Comparison of ENCODE assay signal across 8 cellular contexts in the genomic region with DNA sequence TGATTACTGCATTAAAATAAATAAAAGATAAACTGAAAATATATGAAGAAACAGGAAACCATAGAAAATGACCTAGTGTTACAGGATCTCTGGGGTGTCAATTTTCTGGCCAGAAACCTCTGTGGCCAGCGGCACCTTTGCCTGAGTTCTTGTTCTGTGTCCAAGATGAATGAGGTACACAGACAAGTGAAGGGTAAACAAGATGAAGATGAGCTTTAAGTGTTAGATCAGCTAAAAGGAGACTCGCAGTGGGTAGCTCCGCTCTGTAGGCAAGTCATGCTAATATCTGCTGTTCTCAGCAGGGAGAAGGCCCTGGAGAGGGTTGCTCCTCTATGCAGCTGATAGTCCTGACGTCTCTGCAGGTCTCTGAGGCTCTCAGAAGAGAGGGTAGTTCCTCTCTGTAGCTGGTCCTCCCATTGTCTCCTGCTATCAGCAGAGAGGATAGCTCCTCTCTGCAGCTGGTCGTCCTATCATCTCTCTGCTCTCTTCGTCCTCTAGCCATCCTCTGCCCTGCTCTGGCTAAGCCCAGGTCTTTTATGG. TPM values are rescaled to one million over a fixed set of nuclear protein-coding genes. Genes with fewer than 3 reads are reported as not detected.
DNase-seq lines count a peak whose midpoint lies in the region; ATAC-seq, FAIRE-seq and TF ChIP-seq lines count a peak whose summit lies in the region.

No MANE protein-coding gene starts in this region.

- H3K27me3 ChIP-seq in keratinocyte (ENCODE audit: control insufficient read depth, extremely low read depth, insufficient read depth, low read length) (no peaks in the 10 kb centered on the region), upper lobe of left lung (no peaks in the 10 kb centered on the region)

- DNase-seq in activated naive CD4-positive, alpha-beta T cell treated with anti-CD3 and anti-CD28 coated beads, Interleukin-2, amount 10 ng/mL, durations not matched to agents 7 days and 5 days, result no peak
- DNase-seq in activated naive CD4-positive, alpha-beta T cell treated with Interleukin-2 at 50 U/mL for 16 hours, result no peak
- no peak for DNase-seq in activated CD8-positive, alpha-beta T cell treated with anti-CD3 and anti-CD28 coated beads, Interleukin-2, amount 10 ng/mL, durations not matched to agents 7 days and 5 days
- no peak for DNase-seq in keratinocyte (ENCODE audit: low read depth, low spot score)
- DNase-seq in upper lobe of left lung, result no peak
- no peak for DNase-seq in activated CD4-positive, CD25-positive, alpha-beta regulatory T cell treated with anti-CD3 and anti-CD28 coated beads, Interleukin-2, amount 50 U/mL, for 72 hours
- DNase-seq in AG08396 (ENCODE audit: low spot score), result no peak
- DNase-seq in NCI-H1436 (lab: John Stamatoyannopoulos, UW), result no peak

- H3K36me3 Mint-ChIP-seq in activated naive CD4-positive, alpha-beta T cell treated with anti-CD3 and anti-CD28 coated beads, Interleukin-2, amount 10 ng/mL, durations not matched to agents 7 days and 5 days, result peaks cover 3% of the 10 kb centered on the region
- H3K36me3 Mint-ChIP-seq in activated CD8-positive, alpha-beta T cell treated with anti-CD3 and anti-CD28 coated beads, Interleukin-2, amount 10 ng/mL, durations not matched to agents 7 days and 5 days (ENCODE audit: low read depth), result peaks cover 2% of the 10 kb centered on the region

- peak overlapping the region; percentile 37 for H3K9ac ChIP-seq in keratinocyte (ENCODE audit: control insufficient read depth, extremely low read depth, insufficient read depth, low read length)

- peak overlapping the region; percentile 76 for H3K4me3 Mint-ChIP-seq in activated naive CD4-positive, alpha-beta T cell treated with anti-CD3 and anti-CD28 coated beads, Interleukin-2, amount 10 ng/mL, durations not matched to agents 7 days and 5 days
- peak overlapping the region; percentile 81 for H3K4me3 Mint-ChIP-seq in activated CD8-positive, alpha-beta T cell treated with anti-CD3 and anti-CD28 coated beads, Interleukin-2, amount 10 ng/mL, durations not matched to agents 7 days and 5 days

- no peaks in the 10 kb centered on the region for H3K79me2 ChIP-seq in keratinocyte (ENCODE audit: control insufficient read depth, insufficient read depth, low read length)

- POLR2A ChIA-PET in activated CD8-positive, alpha-beta T cell treated with anti-CD3 and anti-CD28 coated beads, Interleukin-2, amount 10 ng/mL, durations not matched to agents 7 days and 5 days (lab: Charles Lee), result interaction anchor here (0.7 to 1.6 kb wide), 3 partner anchors 14 to 199 kb away, joined by 3 read pairs; partner anchors contain the start of gene TMEM217

- peak overlapping the region; percentile 85 for H3K4me2 ChIP-seq in keratinocyte (ENCODE audit: control insufficient read depth, extremely low read depth, insufficient read depth, low read depth, low read length)

- H3K27ac Mint-ChIP-seq in activated naive CD4-positive, alpha-beta T cell treated with anti-CD3 and anti-CD28 coated beads, Interleukin-2, amount 10 ng/mL, durations not matched to agents 7 days and 5 days, result peak overlapping the region; percentile 77
- H3K27ac Mint-ChIP-seq in activated CD8-positive, alpha-beta T cell treated with anti-CD3 and anti-CD28 coated beads, Interleukin-2, amount 10 ng/mL, durations not matched to agents 7 days and 5 days, result peak overlapping the region; percentile 58

- 56 to 58% methylated on average over 6 of the region's 6 CpGs for WGBS in upper lobe of left lung, 2 donors

- ATAC-seq in activated CD8-positive, alpha-beta T cell treated with anti-CD3 and anti-CD28 coated beads, Interleukin-2, amount 10 ng/mL, durations not matched to agents 7 days and 5 days, result no peak
- peak in 1 of 2 donors; percentile 8 for ATAC-seq in upper lobe of left lung (ENCODE audit: low FRiP score in 2 of 2)

- H3K4me3 ChIP-seq in keratinocyte (ENCODE audit: control insufficient read depth in 2 of 3, extremely low read depth in 1 of 3, insufficient read depth in 2 of 3, low read depth in 1 of 3, low read length in 3 of 3) (peak overlapping the region; percentile 46 to 70 (median 63)), upper lobe of left lung (peak overlapping the region; percentile 23 to 72 (median 65))

- H3K27me3 Mint-ChIP-seq in activated naive CD4-positive, alpha-beta T cell treated with anti-CD3 and anti-CD28 coated beads, Interleukin-2, amount 10 ng/mL, durations not matched to agents 7 days and 5 days, result no peaks in the 10 kb centered on the region
- no peaks in the 10 kb centered on the region for H3K27me3 Mint-ChIP-seq in activated CD8-positive, alpha-beta T cell treated with anti-CD3 and anti-CD28 coated beads, Interleukin-2, amount 10 ng/mL, durations not matched to agents 7 days and 5 days (ENCODE audit: low read depth)

- peaks cover 11% of the 10 kb centered on the region for H3K4me1 ChIP-seq in keratinocyte (ENCODE audit: control insufficient read depth, extremely low read depth, insufficient read depth, low read length)
- peaks cover 7 to 18% (median 8%) of the 10 kb centered on the region in 4 donors for H3K4me1 ChIP-seq in upper lobe of left lung

- H4K20me1 ChIP-seq in keratinocyte (ENCODE audit: control insufficient read depth, extremely low read depth, insufficient read depth, low read length), result no peaks in the 10 kb centered on the region

- H3K27ac ChIP-seq in keratinocyte (ENCODE audit: control insufficient read depth, insufficient read depth, low read length) (no peak overlapping the region), upper lobe of left lung (peak overlapping the region in 3 of 4 donors; percentile 23 to 71 (median 58))

- H3K9me1 ChIP-seq in keratinocyte (ENCODE audit: control insufficient read depth, extremely low read depth, insufficient read depth, low read length), result no peaks in the 10 kb centered on the region

- TF ChIP-seq EP300 in upper lobe of left lung (IDR thresholded peaks at IDR 0.05), result no peak

- no peak for FAIRE-seq in keratinocyte (lab: Jason Lieb, UNC)

- CTCF ChIA-PET in activated naive CD4-positive, alpha-beta T cell treated with anti-CD3 and anti-CD28 coated beads, Interleukin-2, amount 10 ng/mL, durations not matched to agents 7 days and 5 days (lab: Charles Lee), result interaction anchor here (0.9 to 4.7 kb wide), 7 partner anchors 9 to 203 kb away, joined by 3 to 18 read pairs (median 4); no protein-coding TSS in a partner anchor
- CTCF ChIA-PET in activated CD8-positive, alpha-beta T cell treated with anti-CD3 and anti-CD28 coated beads, Interleukin-2, amount 10 ng/mL, durations not matched to agents 7 days and 5 days (lab: Charles Lee), result interaction anchor here (1.0 to 5.7 kb wide), 5 partner anchors 11 to 201 kb away, joined by 3 to 73 read pairs (median 13); no protein-coding TSS in a partner anchor

- TF ChIP-seq CTCF in keratinocyte (optimal IDR thresholded peaks at IDR 0.05 in 1 of 3, IDR thresholded peaks at IDR 0.05 in 1 of 3, conservative IDR thresholded peaks at IDR 0.05 in 1 of 3; ENCODE audit: extremely low read depth in 1 of 3, insufficient read depth in 2 of 3, low read length in 3 of 3) (no peak), upper lobe of left lung (IDR thresholded peaks at IDR 0.05) (no peak)

- peak overlapping the region; percentile 88 for H2AFZ ChIP-seq in keratinocyte (ENCODE audit: control insufficient read depth, low read length)

- no peaks in the 10 kb centered on the region for H3K9me3 ChIP-seq in keratinocyte (ENCODE audit: control insufficient read depth, low read depth, low read length)
- no peaks in the 10 kb centered on the region for H3K9me3 ChIP-seq in upper lobe of left lung

- dilution Hi-C loops in keratinocyte (cut with MboI; ENCODE audit: extremely low pct_ligation_motif_present, low sequenced_read_pairs), result no loop called here

- TF ChIP-seq POLR2A in upper lobe of left lung (IDR thresholded peaks at IDR 0.05), result no peak

- H3K9me3 Mint-ChIP-seq in activated naive CD4-positive, alpha-beta T cell treated with anti-CD3 and anti-CD28 coated beads, Interleukin-2, amount 10 ng/mL, durations not matched to agents 7 days and 5 days, result no peaks in the 10 kb centered on the region
- no peaks in the 10 kb centered on the region for H3K9me3 Mint-ChIP-seq in activated CD8-positive, alpha-beta T cell treated with anti-CD3 and anti-CD28 coated beads, Interleukin-2, amount 10 ng/mL, durations not matched to agents 7 days and 5 days (ENCODE audit: insufficient read depth)

- H3K36me3 ChIP-seq in keratinocyte (ENCODE audit: control insufficient read depth in 2 of 2, extremely low read depth in 1 of 2, insufficient read depth in 2 of 2, low read length in 2 of 2), result no peaks in the 10 kb centered on the region
- no peaks in the 10 kb centered on the region for H3K36me3 ChIP-seq in upper lobe of left lung

- H3K4me1 Mint-ChIP-seq in activated naive CD4-positive, alpha-beta T cell treated with anti-CD3 and anti-CD28 coated beads, Interleukin-2, amount 10 ng/mL, durations not matched to agents 7 days and 5 days, result peaks cover 31% of the 10 kb centered on the region
- peaks cover 38% of the 10 kb centered on the region for H3K4me1 Mint-ChIP-seq in activated CD8-positive, alpha-beta T cell treated with anti-CD3 and anti-CD28 coated beads, Interleukin-2, amount 10 ng/mL, durations not matched to agents 7 days and 5 days (ENCODE audit: low read depth)

RNA-seq across cellular contexts. Expression of gene TBC1D22B, which starts 35.9 kb away (rescaled TPM):
- total RNA-seq in activated CD8-positive, alpha-beta T cell treated with anti-CD3 and anti-CD28 coated beads, Interleukin-2, amount 10 ng/mL, durations not matched to agents 7 days and 5 days, result 10 to 100 TPM; 15.4 TPM
- 5.3 to 7.3 TPM (median 5.9 TPM) in 3 replicates for polyA plus RNA-seq in keratinocyte
- 6.8 TPM for polyA plus RNA-seq in keratinocyte (2011; ENCODE audit: low read depth)
- 7.3 TPM in 2 replicates for polyA plus RNA-seq in keratinocyte (2011; cell fraction: cytosol; rRNA removed)
- 8.6 and 9.5 TPM in 2 replicates for polyA plus RNA-seq in keratinocyte (2011; cell fraction: nucleus; rRNA removed)
- 6.6 and 10.7 TPM in 2 replicates for polyA plus RNA-seq in keratinocyte (2012; ENCODE audit: low replicate concordance)
- 5.0 to 6.8 TPM (median 5.0 TPM) in 3 replicates for polyA minus RNA-seq in keratinocyte
- 3.1 TPM for polyA minus RNA-seq in keratinocyte (2011; cell fraction: cytosol; rRNA and poly(A)+ RNA removed)
- 4.9 and 6.2 TPM in 2 replicates for polyA minus RNA-seq in keratinocyte (2011; cell fraction: nucleus; rRNA and poly(A)+ RNA removed)
- 10 to 100 TPM in 5 of 6 donors, 1 to 10 TPM in 1; 10.0 to 17.8 (median 10.9) TPM for total RNA-seq in upper lobe of left lung

RNA-seq across cellular contexts. Expression of gene TMEM217, which starts 36.3 kb away (rescaled TPM):
- 1 to 10 TPM; 3.1 to 3.2 TPM for total RNA-seq in activated CD8-positive, alpha-beta T cell treated with anti-CD3 and anti-CD28 coated beads, Interleukin-2, amount 10 ng/mL, durations not matched to agents 7 days and 5 days
- 0.44 to 0.85 TPM (median 0.80 TPM) in 3 replicates for polyA plus RNA-seq in keratinocyte
- polyA plus RNA-seq in keratinocyte (2011; ENCODE audit: low read depth), result 9.2 TPM
- 0.57 and 1.1 TPM in 2 replicates for polyA plus RNA-seq in keratinocyte (2011; cell fraction: cytosol; rRNA removed)
- 2.0 and 2.9 TPM in 2 replicates for polyA plus RNA-seq in keratinocyte (2011; cell fraction: nucleus; rRNA removed)
- 0.37 and 4.8 TPM in 2 replicates for polyA plus RNA-seq in keratinocyte (2012; ENCODE audit: low replicate concordance)
- 0.36 to 0.63 TPM (median 0.38 TPM) in 3 replicates for polyA minus RNA-seq in keratinocyte
- polyA minus RNA-seq in keratinocyte (2011; cell fraction: cytosol; rRNA and poly(A)+ RNA removed), result 2.7 TPM
- polyA minus RNA-seq in keratinocyte (2011; cell fraction: nucleus; rRNA and poly(A)+ RNA removed), result 2.5 and 2.6 TPM in 2 replicates
- total RNA-seq in upper lobe of left lung, result 1 to 10 TPM in 4 of 6 donors, under 1 TPM in 2; 0.67 to 3.4 (median 1.1) TPM

RNA-seq across cellular contexts. Expression of gene PIM1, which starts 51.7 kb away (rescaled TPM):
- 100 to 1,000 TPM; 432 to 449 TPM for total RNA-seq in activated CD8-positive, alpha-beta T cell treated with anti-CD3 and anti-CD28 coated beads, Interleukin-2, amount 10 ng/mL, durations not matched to agents 7 days and 5 days
- 7.1 to 14.3 TPM (median 10.2 TPM) in 3 replicates for polyA plus RNA-seq in keratinocyte
- polyA plus RNA-seq in keratinocyte (2011; ENCODE audit: low read depth), result 21.0 TPM
- 6.8 and 8.2 TPM in 2 replicates for polyA plus RNA-seq in keratinocyte (2011; cell fraction: cytosol; rRNA removed)
- 19.0 and 19.2 TPM in 2 replicates for polyA plus RNA-seq in keratinocyte (2011; cell fraction: nucleus; rRNA removed)
- 7.6 and 139 TPM in 2 replicates for polyA plus RNA-seq in keratinocyte (2012; ENCODE audit: low replicate concordance)
- 6.4 to 14.5 TPM (median 12.7 TPM) in 3 replicates for polyA minus RNA-seq in keratinocyte
- 10.2 TPM for polyA minus RNA-seq in keratinocyte (2011; cell fraction: cytosol; rRNA and poly(A)+ RNA removed)
- 9.1 and 11.7 TPM in 2 replicates for polyA minus RNA-seq in keratinocyte (2011; cell fraction: nucleus; rRNA and poly(A)+ RNA removed)
- total RNA-seq in upper lobe of left lung, result 10 to 100 TPM; 26.9 to 80.9 (median 36.0) TPM

Comparison
In these comparisons a context has a peak if more than half of its experiments do, and no peak if none do; other contexts are left out.
1. RNA of gene PIM1, which starts 51.7 kb away (total RNA-seq): 432 to 449 TPM in activated CD8-positive, alpha-beta T cell treated with anti-CD3 and anti-CD28 coated beads, Interleukin-2, amount 10 ng/mL, durations not matched to agents 7 days and 5 days; 26.9 to 80.9 TPM in upper lobe of left lung; every median in the first group is over 4 times any median in the second.